In genomic region chr19:2305974-2306806, GRCh38 we compare ENCODE assay signal across 1 cellular context.
TF ChIP-seq lines count a peak whose summit lies in the region.

No MANE protein-coding gene starts in this region.

TF ChIP-seq in HepG2, 621 proteins besides CTCF, POLR2A, EP300 and RAD21:
- TF ChIP-seq ZBTB40 (IDR thresholded peaks at IDR 0.05): no peak
- peak; percentile 56; the same call in 1 of the 2 replicates for TF ChIP-seq ZBTB40 (CRISPR knock-in tag; IDR thresholded peaks at IDR 0.05)
- TF ChIP-seq NPAS2 (CRISPR knock-in tag; IDR thresholded peaks at IDR 0.05; ENCODE audit: borderline replicate concordance): no peak
